Comparison of ENCODE assay signal across 24 cellular contexts in genomic region chr11:34789196-34789834, GRCh38.
A peak's percentile ranks its signal among the peaks of the same experiment; 100 is the strongest.
DNase-seq lines count a peak whose midpoint lies in the region; ATAC-seq, FAIRE-seq and TF ChIP-seq lines count a peak whose summit lies in the region.
"Had no signal": no experiment of that assay in that cellular context is flagged by ENCODE, and none has a peak within 500 bp of the region (broad histone marks: within the 10 kb centered on the region; RNA-seq: fewer than 3 reads in every experiment).

No MANE protein-coding gene starts in this region.

- no peak overlapping the region for H3K4me3 ChIP-seq in kidney (ENCODE audit: low read length in 2 of 2)
- H3K4me3 ChIP-seq: BLaER1 treated with 17β-estradiol and CSF1 and Interleukin-3, amounts not matched to agents 10 nM and 100 nM; esophagus muscularis mucosa; thoracic aorta had no signal

- no peaks in the 10 kb centered on the region for H3K9me3 ChIP-seq in kidney (ENCODE audit: control insufficient read depth in 1 of 2, low read length in 2 of 2)
- H3K9me3 ChIP-seq: esophagus muscularis mucosa, thoracic aorta had no signal

- H3K36me3 ChIP-seq in kidney (ENCODE audit: control insufficient read depth in 1 of 2, insufficient read depth in 2 of 2, low read length in 2 of 2): no peaks in the 10 kb centered on the region
- H3K36me3 ChIP-seq: BLaER1 treated with 17β-estradiol and CSF1 and Interleukin-3, amounts not matched to agents 10 nM and 100 nM; esophagus muscularis mucosa; thoracic aorta had no signal

- H3K9me3 Mint-ChIP-seq in Calu3 (ENCODE audit: low read depth, unreplicated experiment): peaks cover 4% of the 10 kb centered on the region
- H3K9me3 Mint-ChIP-seq in memory B cell: peaks cover 5% of the 10 kb centered on the region
- no peaks in the 10 kb centered on the region for H3K9me3 Mint-ChIP-seq in activated CD8-positive, alpha-beta T cell treated with anti-CD3 and anti-CD28 coated beads, Interleukin-2, amount 10 ng/mL, durations not matched to agents 7 days and 5 days (ENCODE audit: insufficient read depth)

- H3K4me1 Mint-ChIP-seq in Calu3 (ENCODE audit: low read depth, unreplicated experiment) (peaks cover 80% of the 10 kb centered on the region), memory B cell (no peaks in the 10 kb centered on the region)
- peaks cover 2% of the 10 kb centered on the region for H3K4me1 Mint-ChIP-seq in activated CD8-positive, alpha-beta T cell treated with anti-CD3 and anti-CD28 coated beads, Interleukin-2, amount 10 ng/mL, durations not matched to agents 7 days and 5 days (ENCODE audit: low read depth)
- H3K4me1 Mint-ChIP-seq: stimulated activated memory B cell treated with anti-CD40 and anti-IgM and Interleukin-4, amounts not matched to agents 10 μg/mL and 1 μg/mL and 100 μg/mL, for 72 hours had no signal

- H3K27ac ChIP-seq in kidney (ENCODE audit: low read depth in 2 of 2, low read length in 2 of 2): no peak overlapping the region
- H3K27ac ChIP-seq: BLaER1 treated with 17β-estradiol and CSF1 and Interleukin-3, amounts not matched to agents 10 nM and 100 nM; esophagus muscularis mucosa; thoracic aorta had no signal

- peaks cover 6% of the 10 kb centered on the region for H3K36me3 Mint-ChIP-seq in Calu3 (ENCODE audit: insufficient read depth, unreplicated experiment)
- H3K36me3 Mint-ChIP-seq in memory B cell: peaks cover 3% of the 10 kb centered on the region
- no peaks in the 10 kb centered on the region for H3K36me3 Mint-ChIP-seq in activated CD8-positive, alpha-beta T cell treated with anti-CD3 and anti-CD28 coated beads, Interleukin-2, amount 10 ng/mL, durations not matched to agents 7 days and 5 days (ENCODE audit: low read depth)
- H3K36me3 Mint-ChIP-seq: stimulated activated memory B cell treated with anti-CD40 and anti-IgM and Interleukin-4, amounts not matched to agents 10 μg/mL and 1 μg/mL and 100 μg/mL, for 72 hours had no signal

- H3K4me1 ChIP-seq in kidney (ENCODE audit: control insufficient read depth in 1 of 2, insufficient read depth in 1 of 2, low read depth in 1 of 2, low read length in 2 of 2): no peaks in the 10 kb centered on the region

- H3K27ac Mint-ChIP-seq in Calu3 (ENCODE audit: unreplicated experiment): peak overlapping the region; percentile 84
- peak overlapping the region; percentile 42 for H3K27ac Mint-ChIP-seq in memory B cell
- no peak overlapping the region for H3K27ac Mint-ChIP-seq in activated CD8-positive, alpha-beta T cell treated with anti-CD3 and anti-CD28 coated beads, Interleukin-2, amount 10 ng/mL, durations not matched to agents 7 days and 5 days
- H3K27ac Mint-ChIP-seq: activated naive CD4-positive, alpha-beta T cell treated with anti-CD3 and anti-CD28 coated beads, Interleukin-2, amount 50 U/mL, for 72 hours; naive thymus-derived CD8-positive, alpha-beta T cell; stimulated activated memory B cell treated with anti-CD40 and anti-IgM and Interleukin-4, amounts not matched to agents 10 μg/mL and 1 μg/mL and 100 μg/mL, for 72 hours had no signal

- H3K9ac ChIP-seq in kidney (ENCODE audit: low read length in 2 of 2): no peak overlapping the region
- H3K9ac ChIP-seq: BLaER1 treated with 17β-estradiol and CSF1 and Interleukin-3, amounts not matched to agents 10 nM and 100 nM had no signal

- no peak for ATAC-seq in memory B cell (ENCODE audit: low read depth)
- ATAC-seq in activated CD8-positive, alpha-beta T cell treated with anti-CD3 and anti-CD28 coated beads, Interleukin-2, amount 10 ng/mL, durations not matched to agents 7 days and 5 days: no peak
- ATAC-seq in GM18909 (IDR thresholded peaks at IDR 0.05; ENCODE audit: poor library complexity, unreplicated experiment): no peak
- no peak for ATAC-seq in HG03378 (IDR thresholded peaks at IDR 0.05; ENCODE audit: unreplicated experiment)
- ATAC-seq: activated naive CD4-positive, alpha-beta T cell treated with anti-CD3 and anti-CD28 coated beads, Interleukin-2, amount 50 U/mL, for 72 hours; naive thymus-derived CD8-positive, alpha-beta T cell; stimulated activated memory B cell treated with anti-CD40 and anti-IgM and Interleukin-4, amounts not matched to agents 10 μg/mL and 1 μg/mL and 100 μg/mL, for 72 hours had no signal

- FAIRE-seq in kidney (lab: Jason Lieb, UNC): no peak
- FAIRE-seq: astrocyte, H1 had no signal

- TF ChIP-seq CTCF in Calu3 (IDR thresholded peaks at IDR 0.05; ENCODE audit: unreplicated experiment) (no peak), kidney (IDR thresholded peaks at IDR 0.05; ENCODE audit: borderline replicate concordance, extremely low read depth, insufficient read depth) (no peak)

- no peaks in the 10 kb centered on the region for H3K27me3 Mint-ChIP-seq in Calu3 (ENCODE audit: unreplicated experiment)
- H3K27me3 Mint-ChIP-seq in memory B cell: peaks cover 2% of the 10 kb centered on the region
- H3K27me3 Mint-ChIP-seq in activated CD8-positive, alpha-beta T cell treated with anti-CD3 and anti-CD28 coated beads, Interleukin-2, amount 10 ng/mL, durations not matched to agents 7 days and 5 days (ENCODE audit: low read depth): peaks cover 5% of the 10 kb centered on the region

- no TSS peak for BruUV-seq in Calu3 (replicated peaks; lab: Mats Ljungman, UMichigan)

- POLR2A ChIA-PET in activated CD8-positive, alpha-beta T cell treated with anti-CD3 and anti-CD28 coated beads, Interleukin-2, amount 10 ng/mL, durations not matched to agents 7 days and 5 days (lab: Charles Lee): no interaction called here

- DNase-seq in Calu3: no peak
- DNase-seq in NCI-H1105 (lab: John Stamatoyannopoulos, UW): peak; percentile 80
- peak; percentile 100 for DNase-seq in NCI-H69 (lab: John Stamatoyannopoulos, UW)
- no peak for DNase-seq in memory B cell (ENCODE audit: low spot score in 2 of 2)
- DNase-seq in activated CD8-positive, alpha-beta T cell treated with anti-CD3 and anti-CD28 coated beads, Interleukin-2, amount 10 ng/mL, durations not matched to agents 7 days and 5 days: no peak
- DNase-seq in kidney: no peak
- DNase-seq: ACHN; activated CD4-positive, CD25-positive, alpha-beta regulatory T cell treated with anti-CD3 and anti-CD28 coated beads, Interleukin-2, amount 50 U/mL, for 72 hours; effector CD8-positive, alpha-beta T cell; GF-D8; mesendoderm; naive thymus-derived CD8-positive, alpha-beta T cell; NCI-H446; posterior cingulate gyrus; stimulated activated CD4-positive, alpha-beta T cell treated with anti-CD3 and anti-CD28 coated beads, Interleukin-1b, Interleukin-23, amount 100 ng/mL, for 48 hours had no signal

- H3K4me3 Mint-ChIP-seq in Calu3 (ENCODE audit: low read depth, unreplicated experiment) (no peak overlapping the region), memory B cell (no peak overlapping the region)
- no peak overlapping the region for H3K4me3 Mint-ChIP-seq in activated CD8-positive, alpha-beta T cell treated with anti-CD3 and anti-CD28 coated beads, Interleukin-2, amount 10 ng/mL, durations not matched to agents 7 days and 5 days
- H3K4me3 Mint-ChIP-seq: naive thymus-derived CD8-positive, alpha-beta T cell; stimulated activated memory B cell treated with anti-CD40 and anti-IgM and Interleukin-4, amounts not matched to agents 10 μg/mL and 1 μg/mL and 100 μg/mL, for 72 hours had no signal

- intact Hi-C loops in Calu3 (cut with micrococcal nuclease; ENCODE audit: unreplicated experiment): no loop called here
- intact Hi-C loops in kidney (cut with DNase I): no loop called here

- CTCF ChIA-PET in Calu3 (lab: Charles Lee): interaction anchor here (2.3 to 2.5 kb wide), 2 partner anchors 37 to 100 kb away, joined by 8 to 21 read pairs; no protein-coding TSS in a partner anchor
- CTCF ChIA-PET in activated CD8-positive, alpha-beta T cell treated with anti-CD3 and anti-CD28 coated beads, Interleukin-2, amount 10 ng/mL, durations not matched to agents 7 days and 5 days (lab: Charles Lee): interaction anchor here (1.8 kb wide), 1 partner anchor 204 kb away, joined by 3 read pairs; no protein-coding TSS in a partner anchor

Comparison
In these comparisons a context has a peak if more than half of its experiments do, and no peak if none do; other contexts are left out.
1. DNase-seq: peak in NCI-H1105 (single experiment) and NCI-H69 (single experiment); none in Calu3 (single experiment), memory B cell (0 of 2), activated CD8-positive, alpha-beta T cell treated with anti-CD3 and anti-CD28 coated beads, Interleukin-2, amount 10 ng/mL, durations not matched to agents 7 days and 5 days (single experiment) and kidney (single experiment).